In the genomic region with DNA sequence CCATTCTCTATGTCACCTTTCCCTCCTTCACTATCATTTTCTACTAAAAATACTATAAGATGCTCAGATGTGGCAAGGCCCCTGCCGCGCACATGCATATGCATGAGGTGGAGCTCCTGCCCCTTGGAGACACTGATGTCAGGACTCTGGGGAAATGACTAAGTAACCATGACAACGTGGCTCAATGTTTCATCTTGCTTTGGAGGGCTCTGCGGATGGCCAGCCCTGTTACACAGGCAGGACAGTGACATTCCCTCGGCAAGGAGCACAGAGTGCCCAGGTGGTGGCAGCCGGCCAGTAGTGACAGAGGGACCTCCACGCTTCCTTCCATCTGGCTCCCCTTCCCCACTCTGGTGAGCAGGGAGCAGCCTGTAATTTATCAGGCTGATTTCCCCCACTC, we compare ENCODE assay signal across 17 cellular contexts.
DNase-seq lines count a peak whose midpoint lies in the region; TF ChIP-seq lines count a peak whose summit lies in the region.
"Had no signal": no experiment of that assay in that cellular context is flagged by ENCODE, and none has a peak within 500 bp of the region (broad histone marks: within the 10 kb centered on the region; RNA-seq: fewer than 3 reads in every experiment).

No MANE protein-coding gene starts in this region.

- DNase-seq in H9 (no peak), SJSA1 (ENCODE audit: low read depth in 1 of 2, low spot score in 2 of 2) (peak; percentile 54 to 68), fibroblast of gingiva (ENCODE audit: low read depth) (peak; percentile 28), trophoblast cell (no peak), NCI-H510A (lab: John Stamatoyannopoulos, UW) (no peak), NOMO-1 treated with dmso at 0.1 percent for 144 hours (lab: John Stamatoyannopoulos, UW; ENCODE audit: unreplicated experiment) (no peak)
- DNase-seq in activated naive CD8-positive, alpha-beta T cell treated with anti-CD3 and anti-CD28 coated beads for 36 hours, result no peak
- DNase-seq: activated CD4-positive, CD25-positive, alpha-beta regulatory T cell; activated T-cell treated with anti-CD3 and anti-CD28 coated beads for 4 hours; DMS153; effector CD8-positive, alpha-beta T cell; GOT3; head of caudate nucleus; SHP77; stimulated activated CD4-positive, alpha-beta T cell treated with anti-CD3 and anti-CD28 coated beads, Interleukin-12 subunit alpha, Interleukin-12 subunit beta, amount 100 ng/mL, for 4 hours; tibial artery had no signal

- no peaks in the 10 kb centered on the region for H4K20me1 ChIP-seq in H9 (ENCODE audit: control insufficient read depth, insufficient read depth, insufficient read length)

- 0 out of 2 replicates have a peak overlapping the region, but pooled peaks have one; percentile 48 for H3K14ac ChIP-seq in H9 (ENCODE audit: insufficient read depth, low read length)
- H3K14ac ChIP-seq in trophoblast cell (ENCODE audit: low read length), result no peak overlapping the region

- H3K4me2 ChIP-seq in H9 (ENCODE audit: insufficient read depth, insufficient read length, low read length) (no peak overlapping the region), trophoblast cell (ENCODE audit: low read length) (no peak overlapping the region)

- H3K4ac ChIP-seq in H9 (ENCODE audit: low read depth, low read length) (no peak overlapping the region), trophoblast cell (ENCODE audit: low read depth, low read length) (no peak overlapping the region)

- no peak overlapping the region for H3K9ac ChIP-seq in H9 (ENCODE audit: extremely low read depth, insufficient read length, low read length)
- no peak overlapping the region for H3K9ac ChIP-seq in trophoblast cell (ENCODE audit: low read length)

- H2BK20ac ChIP-seq in H9 (ENCODE audit: low read depth, low read length, poor library complexity, severe bottlenecking), result no peak overlapping the region

- no peak overlapping the region for H2BK5ac ChIP-seq in H9 (ENCODE audit: insufficient read length, low read length)
- H2BK5ac ChIP-seq in trophoblast cell (ENCODE audit: low read depth, low read length, poor library complexity), result no peak overlapping the region

- 0 out of 2 replicates have a peak, but pooled peaks cover 3% of the 10 kb centered on the region for H3K27me3 Mint-ChIP-seq in H9 (ENCODE audit: low read depth)
- H3K27me3 Mint-ChIP-seq in activated naive CD8-positive, alpha-beta T cell treated with anti-CD3 and anti-CD28 coated beads for 36 hours, result peaks cover 24% of the 10 kb centered on the region

- H3K18ac ChIP-seq in H9 (ENCODE audit: insufficient read length, low read depth, low read length) (peak overlapping the region; percentile 38), trophoblast cell (ENCODE audit: low read length) (no peak overlapping the region)

- H3K79me2 ChIP-seq in H9 (ENCODE audit: insufficient read depth, low read length) (no peaks in the 10 kb centered on the region), trophoblast cell (ENCODE audit: control insufficient read depth, insufficient read depth, low read length, poor library complexity) (no peaks in the 10 kb centered on the region)

- no peak overlapping the region for H3K27ac Mint-ChIP-seq in H9
- no peak overlapping the region for H3K27ac Mint-ChIP-seq in activated naive CD8-positive, alpha-beta T cell treated with anti-CD3 and anti-CD28 coated beads for 36 hours

- H2BK15ac ChIP-seq in H9 (ENCODE audit: low read depth, low read length), result no peak overlapping the region

- peaks cover 17 to 19% of the 10 kb centered on the region in 2 experiments for H3K9me3 Mint-ChIP-seq in H9
- H3K9me3 Mint-ChIP-seq in activated naive CD8-positive, alpha-beta T cell treated with anti-CD3 and anti-CD28 coated beads for 36 hours, result peaks cover 8% of the 10 kb centered on the region

- no peak overlapping the region for H4K12ac ChIP-seq in trophoblast cell (ENCODE audit: low read depth, low read length)

- H3K27me3 ChIP-seq in H9 (ENCODE audit: insufficient read depth, low read length), result no peaks in the 10 kb centered on the region
- H3K27me3 ChIP-seq in SJSA1 (replicated peaks), result no peaks in the 10 kb centered on the region
- no peaks in the 10 kb centered on the region for H3K27me3 ChIP-seq in trophoblast cell (ENCODE audit: insufficient read depth, low read length)
- H3K27me3 ChIP-seq: neutrophil, tibial artery had no signal

- H4K91ac ChIP-seq in H9 (ENCODE audit: insufficient read length, low read depth, low read length) (no peak overlapping the region), trophoblast cell (ENCODE audit: low read depth, low read length) (no peak overlapping the region)

- H3K56ac ChIP-seq in H9 (ENCODE audit: insufficient read length, low read depth, low read length), result no peak overlapping the region

- H3K4me3 Mint-ChIP-seq in H9, result no peak overlapping the region
- no peak overlapping the region for H3K4me3 Mint-ChIP-seq in activated naive CD8-positive, alpha-beta T cell treated with anti-CD3 and anti-CD28 coated beads for 36 hours

- no peaks in the 10 kb centered on the region for H3K79me1 ChIP-seq in H9 (ENCODE audit: insufficient read depth, low read depth, low read length, poor library complexity, severe bottlenecking)
- no peaks in the 10 kb centered on the region for H3K79me1 ChIP-seq in trophoblast cell (ENCODE audit: low read length)

- H2AK5ac ChIP-seq in H9 (ENCODE audit: insufficient read length, low read length) (no peak overlapping the region), trophoblast cell (ENCODE audit: low read length) (no peak overlapping the region)

- no peak overlapping the region for H4K5ac ChIP-seq in H9 (ENCODE audit: insufficient read length, low read depth, low read length)

- no peak overlapping the region for H2AFZ ChIP-seq in H9 (ENCODE audit: low read length)
- no peak overlapping the region for H2AFZ ChIP-seq in trophoblast cell (ENCODE audit: insufficient read depth, low read length, poor library complexity)

- H3K23me2 ChIP-seq in H9 (ENCODE audit: insufficient read length, low read depth, low read length, poor library complexity, severe bottlenecking), result no peaks in the 10 kb centered on the region

- no peak overlapping the region for H3T11ph ChIP-seq in H9 (ENCODE audit: low read length)

- WGBS in H9 (ENCODE audit: extremely low coverage, insufficient read length, low lambda C conversion rate), result no CpG with 5 or more reads among the region's 7 CpGs
- no CpG with 5 or more reads among the region's 7 CpGs for WGBS in trophoblast cell (ENCODE audit: extremely low coverage, insufficient coverage, insufficient read length)

- H2BK120ac ChIP-seq in H9 (ENCODE audit: low read depth, low read length, poor library complexity, severe bottlenecking) (no peak overlapping the region), trophoblast cell (ENCODE audit: insufficient read depth, low read length, poor library complexity) (no peak overlapping the region)

- no peaks in the 10 kb centered on the region for H3K36me3 ChIP-seq in SJSA1
- H3K36me3 ChIP-seq in trophoblast cell (ENCODE audit: control insufficient read depth in 1 of 2, insufficient read depth in 2 of 2, low read length in 2 of 2), result no peaks in the 10 kb centered on the region
- H3K36me3 ChIP-seq: neutrophil, tibial artery had no signal

- H3K4me3 ChIP-seq in SJSA1, result no peak overlapping the region
- H3K4me3 ChIP-seq in trophoblast cell (ENCODE audit: low read depth, low read length), result no peak overlapping the region
- H3K4me3 ChIP-seq: tibial artery had no signal

- peaks cover 1 to 28% (median 8%) of the 10 kb centered on the region in 3 experiments; a peak in 6 of 7 replicates for H3K36me3 Mint-ChIP-seq in H9 (ENCODE audit: insufficient read depth in 1 of 3, low read depth in 3 of 3)
- H3K36me3 Mint-ChIP-seq in activated naive CD8-positive, alpha-beta T cell treated with anti-CD3 and anti-CD28 coated beads for 36 hours, result no peaks in the 10 kb centered on the region

- peaks cover 15 to 17% of the 10 kb centered on the region in 2 experiments for H3K4me1 Mint-ChIP-seq in H9
- H3K4me1 Mint-ChIP-seq in activated naive CD8-positive, alpha-beta T cell treated with anti-CD3 and anti-CD28 coated beads for 36 hours, result no peaks in the 10 kb centered on the region

- H4K8ac ChIP-seq in H9 (replicated peaks; ENCODE audit: insufficient read length, low read depth, low read length) (no peak overlapping the region), trophoblast cell (ENCODE audit: low read depth, low read length) (no peak overlapping the region)

- H2BK12ac ChIP-seq in H9 (ENCODE audit: insufficient read length, low read depth, low read length) (no peak overlapping the region), trophoblast cell (ENCODE audit: low read length) (peak overlapping the region; percentile 19)

- no peaks in the 10 kb centered on the region; the same call in 1 of the 2 replicates for H3K4me1 ChIP-seq in H9 (ENCODE audit: insufficient read depth, low read length)
- H3K4me1 ChIP-seq in SJSA1 (replicated peaks), result peaks cover 50% of the 10 kb centered on the region
- peaks cover 0 to 2% of the 10 kb centered on the region in 2 experiments for H3K4me1 ChIP-seq in trophoblast cell (ENCODE audit: control insufficient read depth in 1 of 2, insufficient read depth in 2 of 2, low read length in 2 of 2)
- H3K4me1 ChIP-seq: tibial artery had no signal

- H3K23ac ChIP-seq in H9 (ENCODE audit: insufficient read length, low read depth, low read length) (no peak overlapping the region), trophoblast cell (ENCODE audit: low read length) (no peak overlapping the region)

- H3K27ac ChIP-seq in H9 (ENCODE audit: insufficient read length, low read depth, low read length) (no peak overlapping the region), SJSA1 (peak overlapping the region; percentile 63), trophoblast cell (ENCODE audit: low read depth, low read length) (no peak overlapping the region)
- H3K27ac ChIP-seq: neutrophil, tibial artery had no signal

- H3K9me3 ChIP-seq in H9 (ENCODE audit: control insufficient read depth, low read depth, low read length) (no peaks in the 10 kb centered on the region), SJSA1 (replicated peaks) (no peaks in the 10 kb centered on the region), trophoblast cell (ENCODE audit: insufficient read depth, low read depth, low read length) (no peaks in the 10 kb centered on the region)
- H3K9me3 ChIP-seq: neutrophil had no signal

- TF ChIP-seq CTCF in H9 (conservative IDR thresholded peaks at IDR 0.05), result no peak

Comparison
In these comparisons a context has a peak if more than half of its experiments do, and no peak if none do; other contexts are left out.
1. DNase-seq: peak in SJSA1 (2 of 2) and fibroblast of gingiva (single experiment); none in H9 (single experiment), trophoblast cell (0 of 2), NCI-H510A (single experiment), activated naive CD8-positive, alpha-beta T cell treated with anti-CD3 and anti-CD28 coated beads for 36 hours (single experiment) and NOMO-1 treated with dmso at 0.1 percent for 144 hours (single experiment).